ENCODE assay signal across 8 cellular contexts in genomic region chr16:75566889-75567255, GRCh38. TPM values are rescaled to one million over a fixed set of nuclear protein-coding genes. Genes with fewer than 3 reads are reported as not detected.
DNase-seq lines count a peak whose midpoint lies in the region; ATAC-seq, FAIRE-seq and TF ChIP-seq lines count a peak whose summit lies in the region.
"Had no signal": no experiment of that assay in that cellular context is flagged by ENCODE, and none has a peak within 500 bp of the region (broad histone marks: within the 10 kb centered on the region; RNA-seq: fewer than 3 reads in every experiment).

No MANE protein-coding gene starts in this region.

- no peaks in the 10 kb centered on the region for H3K9me3 ChIP-seq in HUES64 (ENCODE audit: insufficient read depth, low read depth, low read length)
- no peaks in the 10 kb centered on the region for H3K9me3 ChIP-seq in hepatocyte (ENCODE audit: low read depth)
- no peaks in the 10 kb centered on the region for H3K9me3 ChIP-seq in small intestine (ENCODE audit: control insufficient read depth, low read depth)

- H3K4me1 ChIP-seq in HUES64 (ENCODE audit: insufficient read depth, low read length) (peaks cover 7% of the 10 kb centered on the region; the same call in 1 of the 2 replicates), hepatocyte (ENCODE audit: insufficient read depth) (peaks cover 8% of the 10 kb centered on the region), small intestine (ENCODE audit: control insufficient read depth in 2 of 2, insufficient read depth in 1 of 2, low read depth in 1 of 2, low read length in 1 of 2) (peaks cover 1 to 6% of the 10 kb centered on the region in 2 donors)

- H4K20me1 ChIP-seq in hepatocyte (ENCODE audit: insufficient read depth, poor library complexity, severe bottlenecking): peaks cover 27% of the 10 kb centered on the region

- peak; percentile 9 for DNase-seq in activated gamma-delta T cell treated with Interleukin-2 at 50 U/mL for 16 hours
- peak; percentile 37 for DNase-seq in hepatocyte (ENCODE audit: low spot score)
- DNase-seq in small intestine: peak; percentile 14
- no peak for DNase-seq in OCI-M2 (lab: John Stamatoyannopoulos, UW; ENCODE audit: unreplicated experiment)
- no peak for DNase-seq in NCI-H748 treated with DMSO at 0.1 percent for 48 hours (lab: John Stamatoyannopoulos, UW)

- TF ChIP-seq CTCF in hepatocyte (IDR thresholded peaks at IDR 0.05; ENCODE audit: poor library complexity): no peak

- H3K79me2 ChIP-seq in hepatocyte: peaks cover 36% of the 10 kb centered on the region

- H3K9ac ChIP-seq in HUES64 (ENCODE audit: low read depth, low read length): peak overlapping the region; percentile 79

- H2AFZ ChIP-seq in hepatocyte: peak overlapping the region; percentile 55

- H3K36me3 ChIP-seq in HUES64 (ENCODE audit: insufficient read depth, low read length) (peaks cover 42% of the 10 kb centered on the region), hepatocyte (replicated peaks; ENCODE audit: insufficient read depth, low read depth) (peaks cover 4% of the 10 kb centered on the region), small intestine (ENCODE audit: control insufficient read depth in 2 of 2, insufficient read depth in 2 of 2, low read length in 2 of 2) (peaks cover 12 to 18% of the 10 kb centered on the region in 2 donors)

- peak overlapping the region; percentile 96 for H3K4me2 ChIP-seq in hepatocyte

- peak; percentile 12 for ATAC-seq in GM19351 (IDR thresholded peaks at IDR 0.05; ENCODE audit: unreplicated experiment)

- peak overlapping the region; percentile 81 for H3K4me3 ChIP-seq in HUES64 (ENCODE audit: low read length)
- H3K4me3 ChIP-seq in hepatocyte: peak overlapping the region; percentile 58
- H3K4me3 ChIP-seq in small intestine (ENCODE audit: low read depth in 1 of 2, low read length in 2 of 2): peak overlapping the region; percentile 82 to 99

- FAIRE-seq in small intestine (lab: Jason Lieb, UNC): no peak

- H3K27me3 ChIP-seq in HUES64 (ENCODE audit: insufficient read depth, low read length) (no peaks in the 10 kb centered on the region), hepatocyte (peaks cover 4% of the 10 kb centered on the region), small intestine (ENCODE audit: control insufficient read depth in 2 of 2, insufficient read depth in 2 of 2, low read length in 2 of 2) (no peaks in the 10 kb centered on the region)

- WGBS in HUES64: 17% methylated on average over 17 of the region's 17 CpGs
- 7% methylated on average over 17 of the region's 17 CpGs for WGBS in hepatocyte (ENCODE audit: low lambda C conversion rate, missing lambda C conversion rate)
- 1 to 3% (median 2%) methylated on average over 15 to 17 of the region's 17 CpGs for WGBS in small intestine, 3 donors

- no peak overlapping the region; the same call in 1 of the 2 replicates for H3K27ac ChIP-seq in HUES64 (ENCODE audit: low read depth, low read length)
- peak overlapping the region; percentile 74 for H3K27ac ChIP-seq in hepatocyte
- H3K27ac ChIP-seq in small intestine (ENCODE audit: low read depth in 1 of 2, low read length in 1 of 2): peak overlapping the region in 1 of 2 donors; percentile 87

- H3K9me2 ChIP-seq in hepatocyte (replicated peaks; ENCODE audit: insufficient read depth): no peaks in the 10 kb centered on the region

RNA-seq across cellular contexts. Expression of gene GABARAPL2, which starts 0.7 kb away (rescaled TPM):
- polyA plus RNA-seq in HUES64 (2013, experiment 1 of 2): 66.5 TPM
- 82.7 TPM for polyA plus RNA-seq in HUES64 (2013, experiment 2 of 2)
- total RNA-seq in hepatocyte: 106 and 143 TPM in 2 replicates
- polyA plus RNA-seq in hepatocyte (211 and 232 TPM in 2 replicates), small intestine (100 to 1,000 TPM; 130 to 182 (median 150) TPM)

RNA-seq across cellular contexts. Expression of gene TMEM231, which starts 10.8 kb away (rescaled TPM):
- 6.9 TPM for polyA plus RNA-seq in HUES64 (2013, experiment 1 of 2)
- polyA plus RNA-seq in HUES64 (2013, experiment 2 of 2): 11.7 TPM
- 5.4 and 14.2 TPM in 2 replicates for total RNA-seq in hepatocyte
- polyA plus RNA-seq in hepatocyte: 3.5 and 7.1 TPM in 2 replicates
- polyA plus RNA-seq in small intestine: 1 to 10 TPM; 1.4 to 5.4 (median 2.2) TPM

RNA-seq across cellular contexts. Expression of gene CHST5, which starts 31.0 kb away (rescaled TPM):
- 0.45 TPM for polyA plus RNA-seq in HUES64 (2013, experiment 1 of 2)
- polyA plus RNA-seq in HUES64 (2013, experiment 2 of 2): not detected
- total RNA-seq in hepatocyte: 0.32 TPM in 1 of 2 replicates, not detected in the other
- polyA plus RNA-seq in hepatocyte: not detected in 2 replicates
- 10 to 100 TPM; 25.7 to 37.7 (median 29.3) TPM for polyA plus RNA-seq in small intestine
- total RNA-seq: dermis microvascular lymphatic vessel endothelial cell had no signal

RNA-seq across cellular contexts. Expression of gene ADAT1, which starts 56.2 kb away (rescaled TPM):
- polyA plus RNA-seq in HUES64 (2013, experiment 1 of 2): 37.7 TPM
- polyA plus RNA-seq in HUES64 (2013, experiment 2 of 2): 34.1 TPM
- total RNA-seq in hepatocyte: 29.5 and 37.9 TPM in 2 replicates
- polyA plus RNA-seq in hepatocyte (16.1 and 21.2 TPM in 2 replicates), small intestine (10 to 100 TPM in 2 of 3 donors, 1 to 10 TPM in 1; 7.0 to 19.3 (median 17.4) TPM)

Comparison
In these comparisons a context has a peak if more than half of its experiments do, and no peak if none do; other contexts are left out.
1. DNase-seq: peak in activated gamma-delta T cell treated with Interleukin-2 at 50 U/mL for 16 hours (single experiment), hepatocyte (single experiment) and small intestine (single experiment); none in OCI-M2 (single experiment) and NCI-H748 treated with DMSO at 0.1 percent for 48 hours (single experiment).
2. RNA of gene CHST5, which starts 31.0 kb away (polyA plus RNA-seq): 25.7 to 37.7 TPM in small intestine; not detected in hepatocyte; every median in the first group is over 10 times any median in the second.
3. Peak in every context shown above with its lines, with median percentiles within 50 percentile points of each other: H3K4me3 ChIP-seq.